In genomic region chr16:66026211-66026610, GRCh38 we compare ENCODE assay signal across 10 cellular contexts.
DNase-seq lines count a peak whose midpoint lies in the region; TF ChIP-seq lines count a peak whose summit lies in the region.
"Had no signal": no experiment of that assay in that cellular context is flagged by ENCODE, and none has a peak within 500 bp of the region (broad histone marks: within the 10 kb centered on the region; RNA-seq: fewer than 3 reads in every experiment).

No MANE protein-coding gene starts in this region.

- no peak for DNase-seq in AG04449 (ENCODE audit: low read depth, low spot score)
- DNase-seq in HT1080 (ENCODE audit: low read depth), result peak; percentile 9
- DNase-seq in SK-N-SH, result peak; percentile 61
- DNase-seq in iPS DF 19.7 (ENCODE audit: low read depth, low spot score), result peak; percentile 33
- no peak for DNase-seq in GM13977 (ENCODE audit: low spot score)
- no peak for DNase-seq in NCI-H226
- DNase-seq in activated CD4-positive, alpha-beta memory T cell treated with anti-CD3 and anti-CD28 coated beads for 36 hours, result no peak
- DNase-seq in COLO829 (ENCODE audit: low spot score), result no peak
- DNase-seq: activated CD4-positive, CD25-positive, alpha-beta regulatory T cell treated with anti-CD3 and anti-CD28 coated beads, Interleukin-2, amount 50 U/mL, for 72 hours; testis had no signal

- H3F3A ChIP-seq in SK-N-SH (replicated peaks; ENCODE audit: insufficient read depth), result peaks cover 12% of the 10 kb centered on the region

- H3K9me3 Mint-ChIP-seq in activated CD4-positive, alpha-beta memory T cell treated with anti-CD3 and anti-CD28 coated beads for 36 hours, result peaks cover 11% of the 10 kb centered on the region

- H3K4me2 ChIP-seq in SK-N-SH, result no peak overlapping the region

- intact Hi-C loops in activated CD4-positive, alpha-beta memory T cell treated with anti-CD3 and anti-CD28 coated beads for 36 hours (cut with micrococcal nuclease), result no loop called here

- no peaks in the 10 kb centered on the region for H4K20me1 ChIP-seq in SK-N-SH (ENCODE audit: insufficient read depth)

- peaks cover 0 to 3% of the 10 kb centered on the region in 2 experiments; a peak in 1 of 4 replicates for H3K4me1 ChIP-seq in SK-N-SH (ENCODE audit: control insufficient read depth in 1 of 2, insufficient read depth in 2 of 2, low read depth in 1 of 2, low read length in 1 of 2)
- H3K4me1 ChIP-seq: testis had no signal

- H3K27ac Mint-ChIP-seq in activated CD4-positive, alpha-beta memory T cell treated with anti-CD3 and anti-CD28 coated beads for 36 hours, result no peak overlapping the region

- in situ Hi-C loops in GM13977 (cut with MboI; ENCODE audit: low pct_unique_long_range_greater_than_20kb, low sequenced_read_pairs, unreplicated experiment), result no loop called here

- H3K9me2 ChIP-seq in SK-N-SH, result no peaks in the 10 kb centered on the region

- H3K27me3 ChIP-seq in SK-N-SH (ENCODE audit: insufficient read depth), result no peaks in the 10 kb centered on the region
- H3K27me3 ChIP-seq: testis had no signal

- no peak overlapping the region for H3K4me3 Mint-ChIP-seq in activated CD4-positive, alpha-beta memory T cell treated with anti-CD3 and anti-CD28 coated beads for 36 hours

- POLR2A ChIA-PET in AG04449 (lab: Yijun Ruan, JAX), result no interaction called here
- POLR2A ChIA-PET in SK-N-SH (lab: Yijun Ruan, JAX), result no interaction called here
- POLR2A ChIA-PET in activated CD4-positive, alpha-beta memory T cell treated with anti-CD3 and anti-CD28 coated beads for 36 hours (lab: Charles Lee), result no interaction called here

- H3K4me3 ChIP-seq in AG04449 (ENCODE audit: low read depth, low read length) (no peak overlapping the region), SK-N-SH (ENCODE audit: low read depth in 2 of 2, low read length in 1 of 2) (no peak overlapping the region)
- H3K4me3 ChIP-seq: testis had no signal

- CTCF ChIA-PET in AG04449 (lab: Yijun Ruan, JAX), result interaction anchor here (0.9 to 1.5 kb wide), 2 partner anchors 11 to 65 kb away, joined by 3 read pairs; no protein-coding TSS in a partner anchor
- CTCF ChIA-PET in SK-N-SH (lab: Yijun Ruan, JAX), result interaction anchor here (0.6 to 2.3 kb wide), 14 partner anchors 8 to 902 kb away, joined by 3 to 6 read pairs (median 4); no protein-coding TSS in a partner anchor
- CTCF ChIA-PET in activated CD4-positive, alpha-beta memory T cell treated with anti-CD3 and anti-CD28 coated beads for 36 hours (lab: Charles Lee), result no interaction called here

- no peak overlapping the region for H3K9ac ChIP-seq in SK-N-SH

- TF ChIP-seq CTCF in AG04449 (IDR thresholded peaks at IDR 0.05; ENCODE audit: insufficient read depth, low read length, missing control alignments), result peak; percentile 52
- peak; percentile 54 for TF ChIP-seq CTCF in SK-N-SH (IDR thresholded peaks at IDR 0.05)
- TF ChIP-seq CTCF in GM13977 (IDR thresholded peaks at IDR 0.05; ENCODE audit: extremely low read depth, insufficient read depth, missing control alignments), result no peak

- peak; percentile 89 for TF ChIP-seq RAD21 in SK-N-SH (IDR thresholded peaks at IDR 0.05; ENCODE audit: low read length)

- no peaks in the 10 kb centered on the region for H3K79me2 ChIP-seq in SK-N-SH (ENCODE audit: insufficient read depth)

- WGBS in SK-N-SH (ENCODE audit: low lambda C conversion rate), result 45% methylated on average over 4 of the region's 5 CpGs

- no peaks in the 10 kb centered on the region for H3K27me3 Mint-ChIP-seq in activated CD4-positive, alpha-beta memory T cell treated with anti-CD3 and anti-CD28 coated beads for 36 hours

- H3K9me3 ChIP-seq in SK-N-SH, result no peaks in the 10 kb centered on the region
- H3K9me3 ChIP-seq: testis had no signal

- no peak overlapping the region for H3K27ac ChIP-seq in SK-N-SH (ENCODE audit: low read depth in 2 of 2, low read length in 1 of 2)
- H3K27ac ChIP-seq: testis had no signal

- TF ChIP-seq EP300 in SK-N-SH (IDR thresholded peaks at IDR 0.05; ENCODE audit: borderline replicate concordance in 1 of 2, low read depth in 1 of 2, low read length in 1 of 2), result no peak

- H3K36me3 ChIP-seq in SK-N-SH (replicated peaks in 1 of 2; ENCODE audit: control insufficient read depth in 1 of 2, insufficient read depth in 2 of 2, low read length in 1 of 2), result no peaks in the 10 kb centered on the region

- no peaks in the 10 kb centered on the region for H3K36me3 Mint-ChIP-seq in activated CD4-positive, alpha-beta memory T cell treated with anti-CD3 and anti-CD28 coated beads for 36 hours

- peak overlapping the region; percentile 13; the same call in 1 of the 2 replicates for H2AFZ ChIP-seq in SK-N-SH (ENCODE audit: low read depth)

- H3K4me1 Mint-ChIP-seq in activated CD4-positive, alpha-beta memory T cell treated with anti-CD3 and anti-CD28 coated beads for 36 hours (ENCODE audit: low read depth), result no peaks in the 10 kb centered on the region

TF ChIP-seq in SK-N-SH, 30 proteins besides CTCF, POLR2A, EP300 and RAD21:
- peak; percentile 69 for TF ChIP-seq SMC3 (IDR thresholded peaks at IDR 0.05; ENCODE audit: low read depth, low read length)
- TF ChIP-seq EZH2phosphoT487 (IDR thresholded peaks at IDR 0.05; ENCODE audit: borderline replicate concordance, low read depth), result no peak

Comparison
In these comparisons a context has a peak if more than half of its experiments do, and no peak if none do; other contexts are left out.
1. DNase-seq: peak in HT1080 (single experiment), SK-N-SH (single experiment) and iPS DF 19.7 (single experiment); none in AG04449 (single experiment), GM13977 (single experiment), NCI-H226 (single experiment), activated CD4-positive, alpha-beta memory T cell treated with anti-CD3 and anti-CD28 coated beads for 36 hours (single experiment) and COLO829 (single experiment).